In the genomic region with DNA sequence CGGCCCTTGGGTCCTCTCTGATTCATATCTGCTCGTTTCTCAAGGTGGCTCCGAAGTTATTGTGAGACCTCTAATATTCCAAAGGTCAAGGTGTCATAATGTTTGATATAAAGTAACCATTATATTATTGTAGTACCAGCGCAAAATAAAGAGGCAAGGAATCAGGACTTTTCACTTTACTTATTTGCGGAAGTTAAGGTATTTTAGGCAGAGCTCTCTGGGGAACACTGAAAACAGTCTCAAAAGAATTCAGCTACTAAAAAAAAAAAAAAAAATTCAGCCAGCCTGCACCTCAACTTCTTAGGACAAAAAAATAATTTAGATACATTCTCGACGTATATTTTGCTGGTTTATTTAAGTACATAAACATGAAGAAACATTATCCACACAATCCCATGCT, we compare ENCODE assay signal across 9 cellular contexts. TPM values are rescaled to one million over a fixed set of nuclear protein-coding genes. Genes with fewer than 3 reads are reported as not detected.
A peak's percentile ranks its signal among the peaks of the same experiment; 100 is the strongest.
DNase-seq lines count a peak whose midpoint lies in the region; ATAC-seq and TF ChIP-seq lines count a peak whose summit lies in the region.
"Had no signal": no experiment of that assay in that cellular context is flagged by ENCODE, and none has a peak within 500 bp of the region (broad histone marks: within the 10 kb centered on the region; RNA-seq: fewer than 3 reads in every experiment).

No MANE protein-coding gene starts in this region.

- TF ChIP-seq POLR2A in sigmoid colon (IDR thresholded peaks at IDR 0.05): no peak

- peaks cover 0 to 24% (median 3%) of the 10 kb centered on the region in 4 donors for H3K36me3 ChIP-seq in sigmoid colon

- no peak for TF ChIP-seq EP300 in sigmoid colon (IDR thresholded peaks at IDR 0.05)

- TF ChIP-seq CTCF in epithelial cell of proximal tubule (conservative IDR thresholded peaks at IDR 0.05; ENCODE audit: low read depth, low read length): no peak
- no peak for TF ChIP-seq CTCF in sigmoid colon (IDR thresholded peaks at IDR 0.05)

- H3K9me3 ChIP-seq in sigmoid colon: no peaks in the 10 kb centered on the region

- peak overlapping the region; percentile 89 for H3K4me3 ChIP-seq in epithelial cell of proximal tubule (ENCODE audit: low read depth, low read length)
- H3K4me3 ChIP-seq in sigmoid colon: peak overlapping the region in 1 of 4 donors; percentile 93

- intact Hi-C loops in sigmoid colon (cut with DNase I): no loop called here

- 18 to 50% methylated on average over 7 of the region's 7 CpGs for WGBS in sigmoid colon, 2 donors

- DNase-seq in ELR (ENCODE audit: low read depth) (peak; percentile 48), NAMALWA (ENCODE audit: low spot score) (peak; percentile 46), epithelial cell of proximal tubule (ENCODE audit: low read depth) (no peak), sigmoid colon (no peak), AG08396 (ENCODE audit: low spot score) (no peak), GOT3 (lab: John Stamatoyannopoulos, UW) (no peak)
- DNase-seq: activated naive CD4-positive, alpha-beta T cell; SHP77 treated with DMSO at 0.1 percent for 48 hours had no signal

- H3K27me3 ChIP-seq in sigmoid colon: no peaks in the 10 kb centered on the region

- H3K4me1 ChIP-seq in sigmoid colon: peaks cover 0 to 75% (median 60%) of the 10 kb centered on the region in 4 donors

- ATAC-seq in HG03354 (IDR thresholded peaks at IDR 0.05; ENCODE audit: poor library complexity, severe bottlenecking, unreplicated experiment): no peak

- peak overlapping the region; percentile 93 to 100 (median 98) for H3K27ac ChIP-seq in sigmoid colon

RNA-seq across cellular contexts. Expression of gene OSER1, which starts 2.4 kb away (rescaled TPM):
- total RNA-seq in epithelial cell of proximal tubule (24.1 and 41.1 TPM in 2 replicates), sigmoid colon (10 to 100 TPM; 47.4 to 90.5 (median 61.5) TPM)
- polyA plus RNA-seq in sigmoid colon: 10 to 100 TPM; 28.5 to 39.8 (median 37.2) TPM

RNA-seq across cellular contexts. Expression of gene JPH2, which starts 21.2 kb away (rescaled TPM):
- total RNA-seq in epithelial cell of proximal tubule (2.0 and 2.9 TPM in 2 replicates), sigmoid colon (100 to 1,000 TPM in 3 of 4 donors, 10 to 100 TPM in 1; 52.0 to 166 (median 122) TPM)
- polyA plus RNA-seq in sigmoid colon: 1 to 10 TPM in 1 of 3 donors, under 1 TPM in 2; 0.23 to 5.3 (median 0.60) TPM

RNA-seq across cellular contexts. Expression of gene GDAP1L1, which starts 38.9 kb away (rescaled TPM):
- total RNA-seq in epithelial cell of proximal tubule (not detected in 2 replicates), sigmoid colon (1 to 10 TPM in 2 of 4 donors, under 1 TPM in 1, not detected in 1; 0.36 to 1.4 (median 1.3) TPM)
- polyA plus RNA-seq in sigmoid colon: under 1 TPM in 2 of 3 donors, not detected in 1; 0.20 to 0.60 TPM

Comparison
In these comparisons a context has a peak if more than half of its experiments do, and no peak if none do; other contexts are left out.
1. DNase-seq: peak in ELR (single experiment) and NAMALWA (single experiment); none in epithelial cell of proximal tubule (single experiment), sigmoid colon (single experiment), AG08396 (single experiment) and GOT3 (single experiment).
2. RNA of gene JPH2, which starts 21.2 kb away (total RNA-seq): 52.0 to 166 TPM in sigmoid colon; 2.0 to 2.9 TPM in epithelial cell of proximal tubule; every median in the first group is over 10 times any median in the second.